ENCODE assay signal across 8 cellular contexts in the genomic region with DNA sequence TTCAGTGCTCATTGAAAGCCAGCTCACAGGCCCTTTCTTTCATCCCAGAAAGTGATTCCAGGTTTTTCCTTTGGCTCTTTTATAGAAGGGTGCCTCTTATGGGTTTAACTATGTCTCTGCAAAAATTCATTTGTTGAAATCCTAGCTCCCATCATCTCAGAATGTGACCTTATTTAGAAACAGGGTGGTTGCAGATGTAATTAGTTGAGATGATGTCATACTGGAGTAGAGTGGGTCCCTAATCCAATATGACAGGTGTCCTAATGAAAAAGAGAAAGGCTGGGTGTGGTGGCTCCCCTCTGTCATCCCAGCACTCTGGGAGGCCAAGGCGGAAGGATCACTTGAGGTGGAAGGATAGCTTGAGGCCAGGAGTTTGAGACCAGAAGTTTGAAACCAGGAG.
"Had no signal": no experiment of that assay in that cellular context is flagged by ENCODE, and none has a peak within 500 bp of the region (broad histone marks: within the 10 kb centered on the region; RNA-seq: fewer than 3 reads in every experiment).

No MANE protein-coding gene starts in this region.

- ATAC-seq: K562 had no signal

- FAIRE-seq: HTR-8/SVneo, K562 had no signal

- H3K4me3 ChIP-seq: K562 had no signal

- H3K27ac ChIP-seq: HL-60, KMS-11 had no signal

- H3K9ac ChIP-seq: KMS-11 had no signal

- H3K27ac Mint-ChIP-seq: IgD-negative memory B cell had no signal

- H3K4me2 ChIP-seq: KMS-11 had no signal

- DNase-seq: IMR-90, KBM-7, KG1 had no signal

- H3K36me3 Mint-ChIP-seq: IgD-negative memory B cell had no signal

- H3K4me1 Mint-ChIP-seq: IgD-negative memory B cell had no signal

- H3K4me3 Mint-ChIP-seq: IgD-negative memory B cell had no signal
